ENCODE assay signal across 14 cellular contexts in genomic region chr19:55248166-55248675, GRCh38. TPM values are rescaled to one million over a fixed set of nuclear protein-coding genes. Genes with fewer than 3 reads are reported as not detected.
DNase-seq lines count a peak whose midpoint lies in the region; ATAC-seq and TF ChIP-seq lines count a peak whose summit lies in the region.
"Had no signal": no experiment of that assay in that cellular context is flagged by ENCODE, and none has a peak within 500 bp of the region (broad histone marks: within the 10 kb centered on the region; RNA-seq: fewer than 3 reads in every experiment).

No MANE protein-coding gene starts in this region.

- H3K9me3 Mint-ChIP-seq in chondrocyte (ENCODE audit: low read depth): no peaks in the 10 kb centered on the region
- no peaks in the 10 kb centered on the region for H3K9me3 Mint-ChIP-seq in stimulated activated effector memory CD8-positive, alpha-beta T cell treated with anti-CD3 and anti-CD28 coated beads, Interleukin-12 subunit alpha, Interleukin-12 subunit beta, amount 100 ng/mL, for 72 hours
- H3K9me3 Mint-ChIP-seq: nephron had no signal

- peaks cover 5% of the 10 kb centered on the region for H3K36me3 Mint-ChIP-seq in chondrocyte (ENCODE audit: low read depth)
- H3K36me3 Mint-ChIP-seq in stimulated activated effector memory CD8-positive, alpha-beta T cell treated with anti-CD3 and anti-CD28 coated beads, Interleukin-12 subunit alpha, Interleukin-12 subunit beta, amount 100 ng/mL, for 72 hours: peaks cover 87% of the 10 kb centered on the region

- H3K36me3 ChIP-seq in cardiac muscle cell (peaks cover 29% of the 10 kb centered on the region), right atrium auricular region (peaks cover 35% of the 10 kb centered on the region)

- H3K4me3 ChIP-seq in cardiac muscle cell (no peak overlapping the region), right atrium auricular region (no peak overlapping the region)
- H3K4me3 ChIP-seq: coronary artery, HAP-1 had no signal

- no peak for TF ChIP-seq CTCF in cardiac muscle cell (IDR thresholded peaks at IDR 0.05; ENCODE audit: low read depth, low read length)
- TF ChIP-seq CTCF in right atrium auricular region (IDR thresholded peaks at IDR 0.05): no peak
- no peak for TF ChIP-seq CTCF in chondrocyte (IDR thresholded peaks at IDR 0.05)

- H3K27ac ChIP-seq in cardiac muscle cell (peak overlapping the region; percentile 71), right atrium auricular region (peak overlapping the region in 1 of 2 donors; percentile 29)

- peaks cover 9% of the 10 kb centered on the region for H3K4me1 ChIP-seq in cardiac muscle cell (ENCODE audit: low read depth)
- H3K4me1 ChIP-seq in right atrium auricular region: peaks cover 0 to 48% of the 10 kb centered on the region in 2 donors
- H3K4me1 ChIP-seq: HAP-1 had no signal

- H3K27me3 Mint-ChIP-seq in chondrocyte (ENCODE audit: low read depth): no peaks in the 10 kb centered on the region

- ATAC-seq in stimulated activated effector memory CD8-positive, alpha-beta T cell treated with anti-CD3 and anti-CD28 coated beads, Interleukin-12 subunit alpha, Interleukin-12 subunit beta, amount 100 ng/mL, for 72 hours: no peak
- ATAC-seq: activated CD4-positive, CD25-positive, alpha-beta regulatory T cell treated with anti-CD3 and anti-CD28 coated beads, Interleukin-2, amount 50 U/mL, for 24 hours had no signal

- DNase-seq in cardiac muscle cell (ENCODE audit: low read depth in 1 of 2, low spot score in 1 of 2): peak in 1 of 2 donors; percentile 33
- DNase-seq in right atrium auricular region (ENCODE audit: low spot score): no peak
- no peak for DNase-seq in chondrocyte (ENCODE audit: low spot score)
- no peak for DNase-seq in stimulated activated effector memory CD8-positive, alpha-beta T cell treated with anti-CD3 and anti-CD28 coated beads, Interleukin-12 subunit alpha, Interleukin-12 subunit beta, amount 100 ng/mL, for 72 hours (ENCODE audit: low spot score in 2 of 2)
- DNase-seq in activated effector memory CD4-positive, alpha-beta T cell treated with anti-CD3 and anti-CD28 coated beads, Interleukin-2, amount 50 U/mL, for 16 hours: no peak
- DNase-seq in NCI-H1105 treated with DMSO at 0.1 percent for 48 hours (lab: John Stamatoyannopoulos, UW): no peak
- DNase-seq: activated gamma-delta T cell; NCI-H1436 treated with DMSO at 0.1 percent for 48 hours; NCI-H82; stimulated activated CD4-positive, alpha-beta T cell treated with anti-CD3 and anti-CD28 coated beads, Interleukin-12 subunit alpha, Interleukin-12 subunit beta, amount 100 ng/mL, for 4 hours had no signal

- H3K4me3 Mint-ChIP-seq in chondrocyte (ENCODE audit: unreplicated experiment): no peak overlapping the region
- H3K4me3 Mint-ChIP-seq in stimulated activated effector memory CD8-positive, alpha-beta T cell treated with anti-CD3 and anti-CD28 coated beads, Interleukin-12 subunit alpha, Interleukin-12 subunit beta, amount 100 ng/mL, for 72 hours: no peak overlapping the region
- H3K4me3 Mint-ChIP-seq: nephron had no signal

- H3K4me1 Mint-ChIP-seq in chondrocyte (ENCODE audit: low read depth): peaks cover 20% of the 10 kb centered on the region
- H3K4me1 Mint-ChIP-seq in stimulated activated effector memory CD8-positive, alpha-beta T cell treated with anti-CD3 and anti-CD28 coated beads, Interleukin-12 subunit alpha, Interleukin-12 subunit beta, amount 100 ng/mL, for 72 hours: peaks cover 46% of the 10 kb centered on the region
- H3K4me1 Mint-ChIP-seq: nephron had no signal

- no peaks in the 10 kb centered on the region for H3K27me3 ChIP-seq in cardiac muscle cell
- no peaks in the 10 kb centered on the region for H3K27me3 ChIP-seq in right atrium auricular region

- H3K9me3 ChIP-seq in cardiac muscle cell (ENCODE audit: low read depth): no peaks in the 10 kb centered on the region
- no peaks in the 10 kb centered on the region for H3K9me3 ChIP-seq in right atrium auricular region
- H3K9me3 ChIP-seq: HAP-1 had no signal

- H3K27ac Mint-ChIP-seq in chondrocyte (ENCODE audit: unreplicated experiment): peak overlapping the region; percentile 36
- H3K27ac Mint-ChIP-seq in stimulated activated effector memory CD8-positive, alpha-beta T cell treated with anti-CD3 and anti-CD28 coated beads, Interleukin-12 subunit alpha, Interleukin-12 subunit beta, amount 100 ng/mL, for 72 hours: peak overlapping the region; percentile 87
- H3K27ac Mint-ChIP-seq: nephron had no signal

RNA-seq across cellular contexts. Expression of gene PPP6R1, which starts 10.6 kb away (rescaled TPM):
- total RNA-seq in cardiac muscle cell: 87.9 and 91.7 TPM in 2 replicates
- polyA plus RNA-seq in cardiac muscle cell: 98.7 and 101 TPM in 2 replicates
- 10 to 100 TPM; 28.7 to 35.5 TPM for total RNA-seq in right atrium auricular region
- total RNA-seq in chondrocyte: 47.6 to 58.4 TPM (median 49.9 TPM) in 3 replicates

RNA-seq across cellular contexts. Expression of gene TMEM86B, which starts 19.7 kb away (rescaled TPM):
- total RNA-seq in cardiac muscle cell: 4.2 and 4.7 TPM in 2 replicates
- 2.6 and 5.3 TPM in 2 replicates for polyA plus RNA-seq in cardiac muscle cell
- total RNA-seq in right atrium auricular region: 1 to 10 TPM in 1 of 2 donors, not detected in 1; 1.3 TPM
- total RNA-seq in chondrocyte: 1.4 to 1.5 TPM (median 1.4 TPM) in 3 replicates

RNA-seq across cellular contexts. Expression of gene HSPBP1, which starts 31.7 kb away (rescaled TPM):
- total RNA-seq in cardiac muscle cell: 47.2 and 77.7 TPM in 2 replicates
- polyA plus RNA-seq in cardiac muscle cell: 68.9 and 123 TPM in 2 replicates
- 10 to 100 TPM; 29.6 to 35.8 TPM for total RNA-seq in right atrium auricular region
- 22.7 to 30.3 TPM (median 24.2 TPM) in 3 replicates for total RNA-seq in chondrocyte

RNA-seq across cellular contexts. Expression of gene BRSK1, which starts 35.6 kb away (rescaled TPM):
- total RNA-seq in cardiac muscle cell (34.4 and 34.7 TPM in 2 replicates), right atrium auricular region (10 to 100 TPM in 1 of 2 donors, 1 to 10 TPM in 1; 5.6 to 15.6 TPM), chondrocyte (14.0 to 15.9 TPM (median 15.3 TPM) in 3 replicates)
- 3.5 and 5.6 TPM in 2 replicates for polyA plus RNA-seq in cardiac muscle cell

RNA-seq across cellular contexts. Expression of gene PTPRH, which starts 38.9 kb away (rescaled TPM):
- total RNA-seq in cardiac muscle cell (3.0 and 6.9 TPM in 2 replicates), right atrium auricular region (1 to 10 TPM; 1.3 to 7.8 TPM), chondrocyte (0.42 to 0.54 TPM in 2 of 3 replicates, not detected in the other)
- 2.3 TPM in 2 replicates for polyA plus RNA-seq in cardiac muscle cell
